In genomic region chr2:129849559-129850160, GRCh38 we compare ENCODE assay signal across 8 cellular contexts.
A peak's percentile ranks its signal among the peaks of the same experiment; 100 is the strongest.
DNase-seq lines count a peak whose midpoint lies in the region; ATAC-seq and TF ChIP-seq lines count a peak whose summit lies in the region.

No MANE protein-coding gene starts in this region.

- H3K9me1 ChIP-seq in IMR-90 (ENCODE audit: insufficient read depth, low read length), result no peaks in the 10 kb centered on the region

- H3K4ac ChIP-seq in IMR-90 (ENCODE audit: low read depth, low read length), result no peak overlapping the region

- H2AK5ac ChIP-seq in IMR-90 (ENCODE audit: low read depth, low read length), result no peak overlapping the region

- peak; percentile 69 for TF ChIP-seq RAD21 in IMR-90 (IDR thresholded peaks at IDR 0.05; ENCODE audit: low read length)

- no peaks in the 10 kb centered on the region for H3K27me3 ChIP-seq in IMR-90 (ENCODE audit: control insufficient read depth, insufficient read depth, low read length)

- H3K79me1 ChIP-seq in IMR-90 (ENCODE audit: low read depth in 1 of 2, low read length in 2 of 2), result no peaks in the 10 kb centered on the region

- H4K91ac ChIP-seq in IMR-90 (ENCODE audit: insufficient read depth, low read depth, low read length), result no peak overlapping the region

- TF ChIP-seq CTCF in IMR-90 (conservative IDR thresholded peaks at IDR 0.05; ENCODE audit: low read depth, low read length), result peak; percentile 76

- no peaks in the 10 kb centered on the region for H4K20me1 ChIP-seq in IMR-90 (ENCODE audit: insufficient read depth, low read length)

- CTCF ChIA-PET in IMR-90 (lab: Yijun Ruan, JAX), result interaction anchor here (0.7 kb wide), 1 partner anchor 1671 kb away, joined by 3 read pairs; no protein-coding TSS in a partner anchor

- no peak overlapping the region for H2BK15ac ChIP-seq in IMR-90 (ENCODE audit: low read depth, low read length)

- ATAC-seq in GM19455 (IDR thresholded peaks at IDR 0.05; ENCODE audit: unreplicated experiment), result peak; percentile 91
- ATAC-seq in IMR-90 (ENCODE audit: low read depth), result peak; percentile 94
- ATAC-seq in memory B cell (ENCODE audit: low read depth), result peak; percentile 77

- in situ Hi-C loops in IMR-90 (cut with MboI; ENCODE audit: low sequenced_read_pairs), result loop anchor here (10.0 to 25.0 kb wide), 2 partner anchors 1687 to 1785 kb away; no protein-coding TSS in a partner anchor

- H3K9me3 ChIP-seq in IMR-90 (ENCODE audit: control insufficient read depth, insufficient read depth, low read length), result no peaks in the 10 kb centered on the region

- H2BK120ac ChIP-seq in IMR-90 (ENCODE audit: low read depth, low read length), result no peak overlapping the region

- WGBS in IMR-90 (ENCODE audit: extremely low coverage in 2 of 2, insufficient read length in 1 of 2), 2 experiments, result no CpG with 5 or more reads among the region's 6 CpGs

- no peak overlapping the region for H2AFZ ChIP-seq in IMR-90 (replicated peaks; ENCODE audit: low read length, poor library complexity)

- BruUV-seq in IMR-90 (replicated peaks; lab: Mats Ljungman, UMichigan), result no TSS peak

- no peak overlapping the region for H3K23ac ChIP-seq in IMR-90 (ENCODE audit: low read depth, low read length)

- no peak overlapping the region for H3K14ac ChIP-seq in IMR-90 (replicated peaks; ENCODE audit: low read depth, low read length)

- no peaks in the 10 kb centered on the region for H3K36me3 Mint-ChIP-seq in memory B cell

- dilution Hi-C loops in IMR-90 (cut with HindIII; ENCODE audit: low sequenced_read_pairs, unreplicated experiment), result no loop called here

- peak; percentile 49 for DNase-seq in DMS153 treated with DMSO at 0.1 percent for 48 hours (lab: John Stamatoyannopoulos, UW; ENCODE audit: unreplicated experiment)
- DNase-seq in IMR-90, result peak; percentile 78
- peak; percentile 12 for DNase-seq in OCI-M2 (lab: John Stamatoyannopoulos, UW; ENCODE audit: unreplicated experiment)
- DNase-seq in dermis microvascular lymphatic vessel endothelial cell (ENCODE audit: low read depth in 2 of 2), result peak; percentile 73 to 78
- peak in 1 of 2 donors; percentile 60 for DNase-seq in memory B cell (ENCODE audit: low spot score in 2 of 2)
- no peak for DNase-seq in stimulated activated CD8-positive, alpha-beta memory T cell treated with anti-CD3 and anti-CD28 coated beads, Interleukin-4, amount 100 ng/mL, for 48 hours
- no peak for DNase-seq in activated CD4-positive, CD25-positive, alpha-beta regulatory T cell treated with anti-CD3 and anti-CD28 coated beads, Interleukin-2, amount 50 U/mL, for 72 hours

- no peaks in the 10 kb centered on the region for H3K4me1 ChIP-seq in IMR-90 (ENCODE audit: control insufficient read depth, insufficient read depth, low read length)

- no peak overlapping the region for H3K18ac ChIP-seq in IMR-90 (ENCODE audit: low read depth, low read length)

- no peak overlapping the region for H3K9ac ChIP-seq in IMR-90 (ENCODE audit: low read depth, low read length)

- no peak overlapping the region for H3K27ac ChIP-seq in IMR-90 (ENCODE audit: insufficient read depth, low read length)

- no peak overlapping the region for H4K5ac ChIP-seq in IMR-90 (ENCODE audit: low read depth, low read length)

- H3K56ac ChIP-seq in IMR-90 (ENCODE audit: extremely low read depth, insufficient read depth, low read length), result no peak overlapping the region

- POLR2A ChIA-PET in IMR-90 (lab: Charles Lee; ENCODE audit: unreplicated experiment), result no interaction called here

- H3K4me3 Mint-ChIP-seq in memory B cell, result no peak overlapping the region

- H2AK9ac ChIP-seq in IMR-90 (replicated peaks; ENCODE audit: low read depth, low read length, poor library complexity), result no peak overlapping the region

- no peak for TF ChIP-seq POLR2A in IMR-90 (IDR thresholded peaks at IDR 0.05; ENCODE audit: low read depth, low read length)

- no peaks in the 10 kb centered on the region for H3K4me1 Mint-ChIP-seq in memory B cell

- H4K8ac ChIP-seq in IMR-90 (ENCODE audit: low read depth in 2 of 2, low read length in 2 of 2), result no peak overlapping the region

- no peaks in the 10 kb centered on the region for H3K36me3 ChIP-seq in IMR-90 (ENCODE audit: control insufficient read depth, insufficient read depth, low read length)

- H3K9me3 Mint-ChIP-seq in memory B cell, result no peaks in the 10 kb centered on the region

- no peak overlapping the region for H2BK5ac ChIP-seq in IMR-90 (ENCODE audit: low read depth, low read length, poor library complexity, severe bottlenecking)

- no peak overlapping the region for H3K27ac Mint-ChIP-seq in memory B cell

- no peak overlapping the region for H3K4me2 ChIP-seq in IMR-90 (ENCODE audit: low read depth, low read length)

- H3K4me3 ChIP-seq in IMR-90 (ENCODE audit: insufficient read depth, low read depth, low read length), result no peak overlapping the region

- no peak overlapping the region for H2BK20ac ChIP-seq in IMR-90 (ENCODE audit: low read depth, low read length)

- peaks cover 12% of the 10 kb centered on the region for H3K27me3 Mint-ChIP-seq in memory B cell

- intact Hi-C loops in IMR-90 (cut with micrococcal nuclease), result loop anchor here (1.0 to 10.0 kb wide), 4 partner anchors 1095 to 1786 kb away; no protein-coding TSS in a partner anchor

TF ChIP-seq in IMR-90, 13 proteins besides CTCF, POLR2A, EP300 and RAD21:
- TF ChIP-seq NFE2L2 (IDR thresholded peaks at IDR 0.05; ENCODE audit: low read depth, low read length), result no peak
- TF ChIP-seq SMC3 (IDR thresholded peaks at IDR 0.05; ENCODE audit: low read depth, low read length), result peak; percentile 48; the same call in 1 of the 2 replicates

Comparison
In these comparisons a context has a peak if more than half of its experiments do, and no peak if none do; other contexts are left out.
1. DNase-seq: peak in DMS153 treated with DMSO at 0.1 percent for 48 hours (single experiment), IMR-90 (single experiment), OCI-M2 (single experiment) and dermis microvascular lymphatic vessel endothelial cell (2 of 2); none in stimulated activated CD8-positive, alpha-beta memory T cell treated with anti-CD3 and anti-CD28 coated beads, Interleukin-4, amount 100 ng/mL, for 48 hours (single experiment) and activated CD4-positive, CD25-positive, alpha-beta regulatory T cell treated with anti-CD3 and anti-CD28 coated beads, Interleukin-2, amount 50 U/mL, for 72 hours (single experiment).
2. Peak in every context shown above with its lines, with median percentiles within 50 percentile points of each other: ATAC-seq.